ENCODE assay signal across 10 cellular contexts in genomic region chr11:68525320-68525719, GRCh38.
"Had no signal": no experiment of that assay in that cellular context is flagged by ENCODE, and none has a peak within 500 bp of the region (broad histone marks: within the 10 kb centered on the region; RNA-seq: fewer than 3 reads in every experiment).

No MANE protein-coding gene starts in this region.

- H3K9me3 Mint-ChIP-seq: activated naive CD4-positive, alpha-beta T cell treated with anti-CD3 and anti-CD28 coated beads, Interleukin-2, amount 50 U/mL, for 72 hours; stimulated activated memory B cell treated with anti-CD40 and anti-IgM and Interleukin-4, amounts not matched to agents 10 μg/mL and 1 μg/mL and 100 μg/mL, for 72 hours; T-cell had no signal

- H3K4me3 Mint-ChIP-seq: stimulated activated memory B cell treated with anti-CD40 and anti-IgM and Interleukin-4, amounts not matched to agents 10 μg/mL and 1 μg/mL and 100 μg/mL, for 72 hours had no signal

- DNase-seq: activated CD4-positive, alpha-beta T cell treated with anti-CD3 and anti-CD28 coated beads, Interleukin-2, amount 50 U/mL, for 48 hours; activated CD4-positive, CD25-positive, alpha-beta regulatory T cell treated with anti-CD3 and anti-CD28 coated beads, Interleukin-2, amount 50 U/mL, for 72 hours; activated effector memory CD4-positive, alpha-beta T cell treated with anti-CD3 and anti-CD28 coated beads, Interleukin-2, amount 50 U/mL, for 16 hours; kidney; pancreas; T-cell; uterus had no signal

- ATAC-seq: activated naive CD4-positive, alpha-beta T cell treated with anti-CD3 and anti-CD28 coated beads, Interleukin-2, amount 50 U/mL, for 72 hours; esophagus mucosa; stimulated activated memory B cell treated with anti-CD40 and anti-IgM and Interleukin-4, amounts not matched to agents 10 μg/mL and 1 μg/mL and 100 μg/mL, for 72 hours; T-cell had no signal

- H3K27me3 Mint-ChIP-seq: stimulated activated memory B cell treated with anti-CD40 and anti-IgM and Interleukin-4, amounts not matched to agents 10 μg/mL and 1 μg/mL and 100 μg/mL, for 72 hours; T-cell had no signal
